In genomic region chr13:102597029-102598015, GRCh38 we compare ENCODE assay signal across 8 cellular contexts. TPM values are rescaled to one million over a fixed set of nuclear protein-coding genes. Genes with fewer than 3 reads are reported as not detected.
DNase-seq lines count a peak whose midpoint lies in the region; ATAC-seq, FAIRE-seq and TF ChIP-seq lines count a peak whose summit lies in the region.

No MANE protein-coding gene starts in this region.

- peaks cover 16% of the 10 kb centered on the region for H3K4me1 ChIP-seq in mucosa of stomach (ENCODE audit: control insufficient read depth, insufficient read depth, low read length)
- peaks cover 45% of the 10 kb centered on the region for H3K4me1 ChIP-seq in upper lobe of right lung

- intact Hi-C loops in upper lobe of right lung (cut with DNase I), result no loop called here

- TF ChIP-seq POLR2A in GM12891 (IDR thresholded peaks at IDR 0.05; ENCODE audit: low read depth, low read length), result no peak

- peak overlapping the region; percentile 95 for H3K4me3 ChIP-seq in epithelial cell of esophagus (ENCODE audit: low read length)
- peak overlapping the region; percentile 100 for H3K4me3 ChIP-seq in mucosa of stomach (ENCODE audit: low read length)
- peak overlapping the region; percentile 94 for H3K4me3 ChIP-seq in upper lobe of right lung

- ATAC-seq in GM21825 (IDR thresholded peaks at IDR 0.05; ENCODE audit: unreplicated experiment), result peak; percentile 25
- peak; percentile 15 for ATAC-seq in upper lobe of right lung

- peaks cover 11% of the 10 kb centered on the region for H3K36me3 ChIP-seq in KOPT-K1 (ENCODE audit: insufficient read depth, low read length)
- H3K36me3 ChIP-seq in mucosa of stomach (ENCODE audit: control insufficient read depth, insufficient read depth, low read length), result no peaks in the 10 kb centered on the region
- no peaks in the 10 kb centered on the region for H3K36me3 ChIP-seq in upper lobe of right lung

- peak overlapping the region; percentile 91 for H3K27ac ChIP-seq in KOPT-K1 (ENCODE audit: low read depth, low read length, poor library complexity, severe bottlenecking)
- H3K27ac ChIP-seq in upper lobe of right lung, result peak overlapping the region; percentile 99

- H3K9me3 ChIP-seq in KOPT-K1 (ENCODE audit: insufficient read depth, low read length, poor library complexity, severe bottlenecking) (no peaks in the 10 kb centered on the region), mucosa of stomach (ENCODE audit: control insufficient read depth, low read length) (no peaks in the 10 kb centered on the region), upper lobe of right lung (no peaks in the 10 kb centered on the region)

- H3K27me3 ChIP-seq in mucosa of stomach (ENCODE audit: control insufficient read depth, insufficient read depth, low read length) (no peaks in the 10 kb centered on the region), upper lobe of right lung (no peaks in the 10 kb centered on the region)

- FAIRE-seq in GM12891 (lab: Jason Lieb, UNC), result no peak

- H3K9ac ChIP-seq in mucosa of stomach (ENCODE audit: low read length), result peak overlapping the region; percentile 100

- no peak for DNase-seq in GM12891 (ENCODE audit: insufficient read length, low spot score)
- DNase-seq in activated CD4-positive, alpha-beta T cell treated with anti-CD3 and anti-CD28 coated beads, Interleukin-2, amount 50 U/mL, for 48 hours, result peak; percentile 29 to 34
- DNase-seq in epithelial cell of esophagus (ENCODE audit: low read depth), result peak; percentile 6
- no peak for DNase-seq in upper lobe of right lung
- DNase-seq in GM19240 (ENCODE audit: insufficient read length, low spot score), result no peak

- TF ChIP-seq CTCF in epithelial cell of esophagus (IDR thresholded peaks at IDR 0.05; ENCODE audit: insufficient read depth, low read depth, low read length, missing control alignments) (no peak), upper lobe of right lung (IDR thresholded peaks at IDR 0.05) (no peak)

TF ChIP-seq in GM12891, 5 proteins besides CTCF, POLR2A, EP300 and RAD21:
- TF ChIP-seq SPI1 (IDR thresholded peaks at IDR 0.05; ENCODE audit: low read depth, low read length), result 0 out of 2 replicates have a peak, but pooled peaks have one; percentile 23
- TF ChIP-seq TAF1 (IDR thresholded peaks at IDR 0.05; ENCODE audit: low read depth, low read length), result no peak

RNA-seq across cellular contexts. Expression of gene TPP2, which starts 0.5 kb away (rescaled TPM):
- 33.3 TPM for polyA plus RNA-seq in GM12891 (2012; ENCODE audit: low read depth, missing spikeins)
- total RNA-seq in upper lobe of right lung, result 43.4 TPM

Comparison
In these comparisons a context has a peak if more than half of its experiments do, and no peak if none do; other contexts are left out.
1. DNase-seq: peak in activated CD4-positive, alpha-beta T cell treated with anti-CD3 and anti-CD28 coated beads, Interleukin-2, amount 50 U/mL, for 48 hours (2 of 2) and epithelial cell of esophagus (single experiment); none in GM12891 (single experiment), upper lobe of right lung (single experiment) and GM19240 (single experiment).
2. Peak in every context shown above with its lines, with median percentiles within 50 percentile points of each other: H3K4me3 ChIP-seq.